Comparison of ENCODE assay signal across 22 cellular contexts in genomic region chrY:7529416-7529815, GRCh38.
DNase-seq lines count a peak whose midpoint lies in the region; ATAC-seq, FAIRE-seq and TF ChIP-seq lines count a peak whose summit lies in the region.
"Had no signal": no experiment of that assay in that cellular context is flagged by ENCODE, and none has a peak within 500 bp of the region (broad histone marks: within the 10 kb centered on the region; RNA-seq: fewer than 3 reads in every experiment).

No MANE protein-coding gene starts in this region.

- no peak for FAIRE-seq in small intestine (lab: Jason Lieb, UNC)
- FAIRE-seq: A549, G401.6, GM12892, H54 had no signal

- 70 to 74% methylated on average over 2 of the region's 2 CpGs; no CpG with 5 or more reads in 1 of the 3 donors for WGBS in small intestine, 3 donors

- no peaks in the 10 kb centered on the region for H3K27me3 ChIP-seq in small intestine (ENCODE audit: control insufficient read depth in 2 of 2, insufficient read depth in 2 of 2, low read length in 2 of 2)
- H3K27me3 ChIP-seq: SJSA1 had no signal

- no peak overlapping the region for H3K4me3 Mint-ChIP-seq in osteocyte (ENCODE audit: unreplicated experiment)
- H3K4me3 Mint-ChIP-seq: CD4-positive, alpha-beta T cell had no signal

- H3K27ac ChIP-seq in small intestine (ENCODE audit: low read depth in 1 of 2, low read length in 1 of 2) = no peak overlapping the region
- H3K27ac ChIP-seq: A549, SJSA1 had no signal

- no peak for ATAC-seq in GM18511 (IDR thresholded peaks at IDR 0.05; ENCODE audit: unreplicated experiment)
- ATAC-seq: A549, PC-3 had no signal

- no peaks in the 10 kb centered on the region for H3K36me3 ChIP-seq in small intestine (ENCODE audit: control insufficient read depth in 2 of 2, insufficient read depth in 2 of 2, low read length in 2 of 2)
- H3K36me3 ChIP-seq: SJSA1 had no signal

- no peaks in the 10 kb centered on the region for H3K9me3 Mint-ChIP-seq in osteocyte (ENCODE audit: unreplicated experiment)
- H3K9me3 Mint-ChIP-seq: CD4-positive, alpha-beta T cell had no signal

- no peak for TF ChIP-seq CTCF in LNCaP clone FGC (IDR thresholded peaks at IDR 0.05; ENCODE audit: control insufficient read depth, extremely low read depth, insufficient read depth)
- TF ChIP-seq CTCF in choroid plexus epithelial cell (conservative IDR thresholded peaks at IDR 0.05; ENCODE audit: low read depth, low read length) = no peak
- no peak for TF ChIP-seq CTCF in foreskin fibroblast (IDR thresholded peaks at IDR 0.05; ENCODE audit: low read depth, low read length)
- no peak for TF ChIP-seq CTCF in osteocyte (IDR thresholded peaks at IDR 0.05)

- H3K4me1 ChIP-seq in small intestine (ENCODE audit: control insufficient read depth in 2 of 2, insufficient read depth in 1 of 2, low read depth in 1 of 2, low read length in 1 of 2) = no peaks in the 10 kb centered on the region
- H3K4me1 ChIP-seq: A549 had no signal

- H3K36me3 Mint-ChIP-seq in osteocyte (ENCODE audit: unreplicated experiment) = no peaks in the 10 kb centered on the region

- no peaks in the 10 kb centered on the region for H3K4me1 Mint-ChIP-seq in osteocyte (ENCODE audit: unreplicated experiment)

- no peaks in the 10 kb centered on the region for H3K9me3 ChIP-seq in small intestine (ENCODE audit: control insufficient read depth, low read depth)
- H3K9me3 ChIP-seq: A549, SJSA1 had no signal

- DNase-seq in CD1c-positive myeloid dendritic cell (ENCODE audit: extremely low spot score) = peak; percentile 38
- DNase-seq in LNCaP clone FGC (ENCODE audit: low read depth) = peak; percentile 41
- peak; percentile 63 for DNase-seq in choroid plexus epithelial cell (ENCODE audit: low read depth)
- peak; percentile 40 to 69 for DNase-seq in foreskin fibroblast
- DNase-seq in NCI-H1048 (lab: John Stamatoyannopoulos, UW) = no peak
- no peak for DNase-seq in osteocyte (ENCODE audit: extremely low spot score, unreplicated experiment)
- no peak for DNase-seq in small intestine
- DNase-seq: AML-193; Calu3; CD4-positive, alpha-beta T cell; Kasumi-1; NCI-H1092 treated with DMSO at 0.1 percent for 48 hours; NCI-H1694; NCI-H446 treated with DMSO at 0.1 percent for 48 hours; NCI-H748 treated with DMSO at 0.1 percent for 48 hours; PC-3 had no signal

- H3K27me3 Mint-ChIP-seq in osteocyte (ENCODE audit: unreplicated experiment) = no peaks in the 10 kb centered on the region

- no peak overlapping the region for H3K4me3 ChIP-seq in LNCaP clone FGC (ENCODE audit: low read depth, low read length)
- no peak overlapping the region for H3K4me3 ChIP-seq in choroid plexus epithelial cell (ENCODE audit: low read depth, low read length)
- no peak overlapping the region for H3K4me3 ChIP-seq in foreskin fibroblast (ENCODE audit: low read depth in 1 of 2, low read length in 2 of 2)
- no peak overlapping the region for H3K4me3 ChIP-seq in small intestine (ENCODE audit: low read depth in 1 of 2, low read length in 2 of 2)
- H3K4me3 ChIP-seq: A549, SJSA1 had no signal

- H3K27ac Mint-ChIP-seq in osteocyte (ENCODE audit: unreplicated experiment) = no peak overlapping the region
- H3K27ac Mint-ChIP-seq: CD4-positive, alpha-beta T cell had no signal

Comparison
In these comparisons a context has a peak if more than half of its experiments do, and no peak if none do; other contexts are left out.
1. DNase-seq: peak in CD1c-positive myeloid dendritic cell (single experiment), LNCaP clone FGC (single experiment), choroid plexus epithelial cell (single experiment) and foreskin fibroblast (2 of 2); none in NCI-H1048 (single experiment), osteocyte (single experiment) and small intestine (single experiment).